18 cellular contexts compared by ENCODE assay signal in the genomic region with DNA sequence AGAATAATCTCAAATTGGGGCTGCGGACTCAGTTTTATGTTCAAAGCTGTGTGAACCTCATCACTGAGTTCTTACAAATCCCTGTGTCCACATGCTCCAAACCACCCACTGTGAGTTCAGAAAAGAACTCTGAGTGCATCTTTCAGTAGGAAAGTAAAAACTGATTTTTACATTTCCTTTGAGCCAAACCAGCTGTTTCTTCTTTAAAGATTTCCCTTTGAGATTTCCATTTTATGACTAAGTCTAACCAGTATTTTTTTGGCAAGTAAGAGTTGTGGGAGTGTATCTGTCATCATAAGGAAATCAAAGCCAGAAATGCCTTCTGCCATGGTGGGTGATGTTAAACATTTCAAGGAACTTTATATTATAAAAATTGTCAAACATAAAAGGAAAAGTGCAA.
DNase-seq lines count a peak whose midpoint lies in the region; ATAC-seq and TF ChIP-seq lines count a peak whose summit lies in the region.
"Had no signal": no experiment of that assay in that cellular context is flagged by ENCODE, and none has a peak within 500 bp of the region (broad histone marks: within the 10 kb centered on the region; RNA-seq: fewer than 3 reads in every experiment).

No MANE protein-coding gene starts in this region.

- no peak overlapping the region for H3T11ph ChIP-seq in H9 (ENCODE audit: low read length)

- no peak overlapping the region for H2BK5ac ChIP-seq in H9 (ENCODE audit: insufficient read length, low read length)

- H3K56ac ChIP-seq in H9 (ENCODE audit: insufficient read length, low read depth, low read length), result no peak overlapping the region

- no peak overlapping the region for H2AFZ ChIP-seq in H9 (ENCODE audit: low read length)

- no peaks in the 10 kb centered on the region for H3K27me3 Mint-ChIP-seq in HFFc6 (ENCODE audit: insufficient read depth)
- H3K27me3 Mint-ChIP-seq in H9 (ENCODE audit: low read depth), result no peaks in the 10 kb centered on the region
- no peaks in the 10 kb centered on the region for H3K27me3 Mint-ChIP-seq in activated CD4-positive, alpha-beta memory T cell treated with anti-CD3 and anti-CD28 coated beads for 36 hours
- H3K27me3 Mint-ChIP-seq: B cell; effector memory CD8-positive, alpha-beta T cell had no signal

- no peak overlapping the region for H3K23ac ChIP-seq in H9 (ENCODE audit: insufficient read length, low read depth, low read length)

- H3K9me3 ChIP-seq in A673 (ENCODE audit: low read depth, low read length, poor library complexity, severe bottlenecking) (no peaks in the 10 kb centered on the region), left lung (no peaks in the 10 kb centered on the region), H9 (ENCODE audit: control insufficient read depth, low read depth, low read length) (no peaks in the 10 kb centered on the region)
- H3K9me3 ChIP-seq: lower lobe of right lung, transverse colon had no signal

- H3K36me3 ChIP-seq in A673 (ENCODE audit: insufficient read depth, low read length, poor library complexity, severe bottlenecking) (peaks cover 3% of the 10 kb centered on the region), left lung (peaks cover 0 to 40% of the 10 kb centered on the region in 2 donors)

- no peak overlapping the region for H2BK20ac ChIP-seq in H9 (ENCODE audit: low read depth, low read length, poor library complexity, severe bottlenecking)

- H2AK5ac ChIP-seq in H9 (ENCODE audit: insufficient read length, low read length), result no peak overlapping the region

- WGBS in H9 (ENCODE audit: extremely low coverage, insufficient read length, low lambda C conversion rate), result no CpG with 5 or more reads among the region's 1 CpG

- H3K27me3 ChIP-seq in A673 (replicated peaks; ENCODE audit: insufficient read depth, low read depth, low read length, poor library complexity) (no peaks in the 10 kb centered on the region), left lung (no peaks in the 10 kb centered on the region), H9 (ENCODE audit: insufficient read depth, low read length) (no peaks in the 10 kb centered on the region)
- H3K27me3 ChIP-seq: transverse colon had no signal

- no peak overlapping the region for H4K5ac ChIP-seq in H9 (ENCODE audit: insufficient read length, low read depth, low read length)

- H3K36me3 Mint-ChIP-seq in HFFc6 (ENCODE audit: low read depth) (peaks cover 15% of the 10 kb centered on the region), H9 (ENCODE audit: insufficient read depth in 1 of 3, low read depth in 3 of 3) (no peaks in the 10 kb centered on the region)
- peaks cover 29% of the 10 kb centered on the region for H3K36me3 Mint-ChIP-seq in activated CD4-positive, alpha-beta memory T cell treated with anti-CD3 and anti-CD28 coated beads for 36 hours

- H2BK15ac ChIP-seq in H9 (ENCODE audit: low read depth, low read length), result no peak overlapping the region

- H3K79me1 ChIP-seq in H9 (ENCODE audit: insufficient read depth, low read depth, low read length, poor library complexity, severe bottlenecking), result no peaks in the 10 kb centered on the region

- H3K4ac ChIP-seq in H9 (ENCODE audit: low read depth, low read length), result no peak overlapping the region

- peak; percentile 96 for DNase-seq in A673 (ENCODE audit: low spot score)
- peak; percentile 40 for DNase-seq in HFFc6
- peak; percentile 29 for DNase-seq in brain pericyte (ENCODE audit: low read depth, low spot score)
- DNase-seq in left lung, result no peak
- DNase-seq in H9, result no peak
- DNase-seq in activated CD4-positive, alpha-beta memory T cell treated with anti-CD3 and anti-CD28 coated beads for 36 hours, result no peak
- DNase-seq: activated T-cell treated with anti-CD3 and anti-CD28 coated beads, Interleukin-2, amount 50 U/mL, for 4 hours; amygdala; DMS79 treated with DMSO at 0.1 percent for 48 hours; effector memory CD8-positive, alpha-beta T cell; hippocampal formation; lower lobe of right lung; transverse colon had no signal

- no peak for TF ChIP-seq CTCF in A673 (conservative IDR thresholded peaks at IDR 0.05; ENCODE audit: low read depth, low read length)
- TF ChIP-seq CTCF in HFFc6 (IDR thresholded peaks at IDR 0.05), result no peak
- no peak for TF ChIP-seq CTCF in left lung (IDR thresholded peaks at IDR 0.05)
- TF ChIP-seq CTCF in H9 (conservative IDR thresholded peaks at IDR 0.05), result no peak

- H3K79me2 ChIP-seq in H9 (ENCODE audit: insufficient read depth, low read length), result no peaks in the 10 kb centered on the region

- peak overlapping the region; percentile 52 for H3K27ac ChIP-seq in A673 (ENCODE audit: low read depth, low read length, poor library complexity, severe bottlenecking)
- H3K27ac ChIP-seq in left lung, result no peak overlapping the region
- no peak overlapping the region for H3K27ac ChIP-seq in H9 (ENCODE audit: insufficient read length, low read depth, low read length)
- H3K27ac ChIP-seq: lower lobe of right lung, transverse colon had no signal

- no peak overlapping the region for H3K9ac ChIP-seq in H9 (ENCODE audit: extremely low read depth, insufficient read length, low read length)

- peaks cover 7% of the 10 kb centered on the region for H3K4me1 Mint-ChIP-seq in HFFc6 (ENCODE audit: low read depth)
- H3K4me1 Mint-ChIP-seq in H9, result peaks cover 4 to 6% of the 10 kb centered on the region in 2 experiments; a peak in 3 of 4 replicates
- H3K4me1 Mint-ChIP-seq in activated CD4-positive, alpha-beta memory T cell treated with anti-CD3 and anti-CD28 coated beads for 36 hours (ENCODE audit: low read depth), result peaks cover 5% of the 10 kb centered on the region
- H3K4me1 Mint-ChIP-seq: neural crest cell had no signal

- BruUV-seq in A673 (replicated peaks; lab: Mats Ljungman, UMichigan), result no TSS peak

- H4K8ac ChIP-seq in H9 (replicated peaks; ENCODE audit: insufficient read length, low read depth, low read length), result no peak overlapping the region

- H2BK120ac ChIP-seq in H9 (ENCODE audit: low read depth, low read length, poor library complexity, severe bottlenecking), result no peak overlapping the region

- CTCF ChIA-PET in A673 (lab: Charles Lee), result no interaction called here
- CTCF ChIA-PET in activated CD4-positive, alpha-beta memory T cell treated with anti-CD3 and anti-CD28 coated beads for 36 hours (lab: Charles Lee), result no interaction called here

- H3K14ac ChIP-seq in H9 (ENCODE audit: insufficient read depth, low read length), result no peak overlapping the region

- H4K20me1 ChIP-seq in H9 (ENCODE audit: control insufficient read depth, insufficient read depth, insufficient read length), result no peaks in the 10 kb centered on the region

- no peak overlapping the region for H3K4me2 ChIP-seq in H9 (ENCODE audit: insufficient read depth, insufficient read length, low read length)

- H3K9me3 Mint-ChIP-seq in HFFc6 (no peaks in the 10 kb centered on the region), H9 (no peaks in the 10 kb centered on the region)
- no peaks in the 10 kb centered on the region for H3K9me3 Mint-ChIP-seq in activated CD4-positive, alpha-beta memory T cell treated with anti-CD3 and anti-CD28 coated beads for 36 hours
- H3K9me3 Mint-ChIP-seq: activated T-cell treated with anti-CD3 and anti-CD28 coated beads, Interleukin-2, amount 50 U/mL, for 4 hours; effector memory CD8-positive, alpha-beta T cell; neural crest cell had no signal

- no peak overlapping the region for H4K91ac ChIP-seq in H9 (ENCODE audit: insufficient read length, low read depth, low read length)

- H3K27ac Mint-ChIP-seq in HFFc6 (0 out of 2 replicates have a peak overlapping the region, but pooled peaks have one; percentile 38), H9 (no peak overlapping the region)
- H3K27ac Mint-ChIP-seq in activated CD4-positive, alpha-beta memory T cell treated with anti-CD3 and anti-CD28 coated beads for 36 hours, result no peak overlapping the region
- H3K27ac Mint-ChIP-seq: B cell had no signal

- H3K4me1 ChIP-seq in A673 (ENCODE audit: insufficient read depth, low read length, poor library complexity, severe bottlenecking) (peaks cover 25% of the 10 kb centered on the region), left lung (no peaks in the 10 kb centered on the region), H9 (ENCODE audit: insufficient read depth, low read length) (no peaks in the 10 kb centered on the region)
- H3K4me1 ChIP-seq: lower lobe of right lung, transverse colon had no signal

- no peak overlapping the region for H2BK12ac ChIP-seq in H9 (ENCODE audit: insufficient read length, low read depth, low read length)

- H3K18ac ChIP-seq in H9 (ENCODE audit: insufficient read length, low read depth, low read length), result no peak overlapping the region

- intact Hi-C loops in A673 (cut with micrococcal nuclease; ENCODE audit: unreplicated experiment), result no loop called here
- intact Hi-C loops in left lung (cut with DNase I), result no loop called here
- intact Hi-C loops in activated CD4-positive, alpha-beta memory T cell treated with anti-CD3 and anti-CD28 coated beads for 36 hours (cut with micrococcal nuclease), result no loop called here

- H3K23me2 ChIP-seq in H9 (ENCODE audit: insufficient read length, low read depth, low read length, poor library complexity, severe bottlenecking), result no peaks in the 10 kb centered on the region

- H3K4me3 ChIP-seq in A673 (ENCODE audit: low read depth, low read length, poor library complexity, severe bottlenecking) (no peak overlapping the region), left lung (no peak overlapping the region)
- H3K4me3 ChIP-seq: lower lobe of right lung, transverse colon had no signal

- ATAC-seq in left lung, result peak; percentile 34
- ATAC-seq in HG03025 (IDR thresholded peaks at IDR 0.05; ENCODE audit: low FRiP score, unreplicated experiment), result no peak
- no peak for ATAC-seq in GM21786 (IDR thresholded peaks at IDR 0.05; ENCODE audit: unreplicated experiment)
- ATAC-seq: activated CD4-positive, CD25-positive, alpha-beta regulatory T cell treated with anti-CD3 and anti-CD28 coated beads, Interleukin-2, amount 50 U/mL, for 24 hours; activated T-cell treated with anti-CD3 and anti-CD28 coated beads, Interleukin-2, amount 50 U/mL, for 4 hours; effector memory CD8-positive, alpha-beta T cell; lower lobe of right lung had no signal

- POLR2A ChIA-PET in A673 (lab: Charles Lee; ENCODE audit: low non-redundant PET), result interaction anchor here (0.5 to 0.6 kb wide), 2 partner anchors 47 to 142 kb away, joined by 3 to 5 read pairs; no protein-coding TSS in a partner anchor
- POLR2A ChIA-PET in activated CD4-positive, alpha-beta memory T cell treated with anti-CD3 and anti-CD28 coated beads for 36 hours (lab: Charles Lee), result no interaction called here

- H3K4me3 Mint-ChIP-seq in HFFc6 (no peak overlapping the region), H9 (no peak overlapping the region)
- H3K4me3 Mint-ChIP-seq in activated CD4-positive, alpha-beta memory T cell treated with anti-CD3 and anti-CD28 coated beads for 36 hours, result no peak overlapping the region
- H3K4me3 Mint-ChIP-seq: activated T-cell treated with anti-CD3 and anti-CD28 coated beads, Interleukin-2, amount 50 U/mL, for 4 hours; B cell; effector memory CD8-positive, alpha-beta T cell; neural crest cell had no signal

Comparison
In these comparisons a context has a peak if more than half of its experiments do, and no peak if none do; other contexts are left out.
1. DNase-seq: peak in A673 (single experiment), HFFc6 (single experiment) and brain pericyte (single experiment); none in left lung (0 of 2), H9 (single experiment) and activated CD4-positive, alpha-beta memory T cell treated with anti-CD3 and anti-CD28 coated beads for 36 hours (single experiment).